ENCODE assay signal across 29 cellular contexts in the genomic region with DNA sequence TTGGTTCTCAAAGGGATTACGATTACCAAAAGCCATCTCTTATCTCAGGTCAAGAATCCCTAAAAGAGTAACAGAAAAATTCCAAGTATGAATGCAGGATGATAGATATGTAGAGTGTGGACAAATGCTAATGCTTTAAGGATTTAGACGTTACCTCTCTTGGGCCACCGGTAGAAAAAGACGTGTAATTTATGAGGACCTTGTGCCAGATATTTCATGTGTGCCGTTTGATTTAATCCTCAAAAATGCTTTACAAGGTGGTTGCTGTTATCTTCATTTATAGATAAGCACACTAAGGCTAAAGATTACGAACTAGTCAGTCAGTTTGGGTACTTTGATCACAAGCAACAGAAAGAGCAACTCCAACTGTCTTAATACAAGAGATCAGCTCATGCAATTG.
"Had no signal": no experiment of that assay in that cellular context is flagged by ENCODE, and none has a peak within 500 bp of the region (broad histone marks: within the 10 kb centered on the region; RNA-seq: fewer than 3 reads in every experiment).

No MANE protein-coding gene starts in this region.

- H3K79me2 ChIP-seq: parathyroid adenoma had no signal

- H3K27ac ChIP-seq: neural progenitor cell, ovary, parathyroid adenoma, psoas muscle, right lobe of liver, sigmoid colon, spleen, stomach, thoracic aorta, thyroid gland, tibial nerve, upper lobe of left lung had no signal

- H2AFZ ChIP-seq: neural progenitor cell, parathyroid adenoma had no signal

- H3K27me3 ChIP-seq: neural progenitor cell, ovary, right lobe of liver, sigmoid colon, spleen, stomach, thyroid gland, tibial nerve, upper lobe of left lung had no signal

- DNase-seq: naive thymus-derived CD4-positive, alpha-beta T cell; natural killer cell; occipital lobe; ovary; posterior cingulate gyrus; psoas muscle; right cardiac atrium; right lobe of liver; sigmoid colon; spleen; stimulated activated CD4-positive, alpha-beta T cell treated with anti-CD3 and anti-CD28 coated beads, Interleukin-12 subunit alpha, Interleukin-12 subunit beta, amount 100 ng/mL, for 4 hours; stimulated activated CD4-positive, alpha-beta T cell treated with anti-CD3 and anti-CD28 coated beads, Interleukin-1b, Interleukin-23, amount 100 ng/mL, for 48 hours; stimulated activated CD4-positive, alpha-beta T cell treated with anti-CD3 and anti-CD28 coated beads, Interleukin-4, amount 100 ng/mL, for 1 hour; stimulated activated CD4-positive, alpha-beta T cell treated with anti-CD3 and anti-CD28 coated beads, Interleukin-4, amount 100 ng/mL, for 4 hours; stimulated activated CD8-positive, alpha-beta memory T cell treated with anti-CD3 and anti-CD28 coated beads, Interleukin-4, amount 100 ng/mL, for 48 hours; stimulated activated naive CD4-positive, alpha-beta T cell; stomach; thyroid gland; upper lobe of left lung had no signal

- H3K4me1 Mint-ChIP-seq: naive thymus-derived CD4-positive, alpha-beta T cell; natural killer cell; nephron; stimulated activated memory B cell treated with anti-CD40 and anti-IgM and Interleukin-4, amounts not matched to agents 10 μg/mL and 1 μg/mL and 100 μg/mL, for 72 hours had no signal

- H3K4me1 ChIP-seq: neural progenitor cell, parathyroid adenoma, psoas muscle, right lobe of liver, sigmoid colon, spleen, stomach, thyroid gland, tibial nerve, upper lobe of left lung had no signal

- H3K9me3 ChIP-seq: ovary, psoas muscle, right lobe of liver, spleen, stomach, thoracic aorta, thyroid gland, tibial nerve, upper lobe of left lung had no signal

- H3K4me2 ChIP-seq: neural progenitor cell, smooth muscle cell had no signal

- H3K4me3 Mint-ChIP-seq: naive thymus-derived CD4-positive, alpha-beta T cell; natural killer cell; nephron; neural progenitor cell; stimulated activated memory B cell treated with anti-CD40 and anti-IgM and Interleukin-4, amounts not matched to agents 10 μg/mL and 1 μg/mL and 100 μg/mL, for 72 hours; stimulated activated naive CD8-positive, alpha-beta T cell treated with anti-CD3 and anti-CD28 coated beads, Interleukin-15, Interleukin-2, amounts not matched to agents 100 ng/mL and 50 ng/mL, for 24 hours had no signal

- H3K9me3 Mint-ChIP-seq: neural progenitor cell had no signal

- H3K4me3 ChIP-seq: neural progenitor cell, ovary, psoas muscle, right lobe of liver, sigmoid colon, smooth muscle cell, spleen, stomach, thoracic aorta, thyroid gland, tibial nerve, upper lobe of left lung had no signal

- H3K9ac ChIP-seq: neural progenitor cell, parathyroid adenoma had no signal

- H3K27ac Mint-ChIP-seq: naive thymus-derived CD4-positive, alpha-beta T cell; natural killer cell; nephron; neural progenitor cell; progenitor cell of endocrine pancreas; stimulated activated memory B cell treated with anti-CD40 and anti-IgM and Interleukin-4, amounts not matched to agents 10 μg/mL and 1 μg/mL and 100 μg/mL, for 72 hours; stimulated activated naive CD8-positive, alpha-beta T cell treated with anti-CD3 and anti-CD28 coated beads, Interleukin-15, Interleukin-2, amounts not matched to agents 100 ng/mL and 50 ng/mL, for 24 hours had no signal

- H3K36me3 ChIP-seq: neural progenitor cell, ovary, right lobe of liver, sigmoid colon, spleen, stomach, thoracic aorta, thyroid gland, tibial nerve, upper lobe of left lung had no signal

- FAIRE-seq: urothelium cell line had no signal

- H3K27me3 Mint-ChIP-seq: naive thymus-derived CD4-positive, alpha-beta T cell; progenitor cell of endocrine pancreas; stimulated activated memory B cell treated with anti-CD40 and anti-IgM and Interleukin-4, amounts not matched to agents 10 μg/mL and 1 μg/mL and 100 μg/mL, for 72 hours; stimulated activated naive CD8-positive, alpha-beta T cell treated with anti-CD3 and anti-CD28 coated beads, Interleukin-15, Interleukin-2, amounts not matched to agents 100 ng/mL and 50 ng/mL, for 24 hours had no signal

- H3K36me3 Mint-ChIP-seq: natural killer cell; neural progenitor cell; stimulated activated memory B cell treated with anti-CD40 and anti-IgM and Interleukin-4, amounts not matched to agents 10 μg/mL and 1 μg/mL and 100 μg/mL, for 72 hours had no signal
